18 cellular contexts compared by ENCODE assay signal in the genomic region with DNA sequence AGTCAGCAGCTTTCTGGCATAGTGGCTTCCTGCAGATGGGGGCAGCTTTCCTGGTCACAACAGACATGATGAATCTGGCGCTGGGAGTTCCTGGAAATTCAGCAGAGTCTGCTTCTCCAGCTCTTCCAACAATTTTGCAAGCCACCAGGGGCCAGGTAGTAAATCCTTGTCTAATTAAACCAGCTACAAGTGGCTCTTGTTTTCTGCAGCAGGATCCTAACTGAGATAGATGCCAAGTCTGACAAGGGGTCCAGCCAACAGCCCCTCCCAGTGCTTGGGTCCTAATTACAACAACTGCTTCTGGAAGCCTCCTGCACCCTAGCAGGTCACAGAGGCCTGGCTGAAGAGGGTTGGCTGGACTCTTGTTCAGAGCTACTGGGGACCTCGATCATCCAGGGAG. TPM values are rescaled to one million over a fixed set of nuclear protein-coding genes. Genes with fewer than 3 reads are reported as not detected.
DNase-seq lines count a peak whose midpoint lies in the region; ATAC-seq and TF ChIP-seq lines count a peak whose summit lies in the region.
"Had no signal": no experiment of that assay in that cellular context is flagged by ENCODE, and none has a peak within 500 bp of the region (broad histone marks: within the 10 kb centered on the region; RNA-seq: fewer than 3 reads in every experiment).

No MANE protein-coding gene starts in this region.

- in situ Hi-C loops in IMR-90 (cut with MboI; ENCODE audit: low sequenced_read_pairs) = no loop called here

- H3K4me2 ChIP-seq in IMR-90 (ENCODE audit: low read depth, low read length) = no peak overlapping the region
- no peak overlapping the region for H3K4me2 ChIP-seq in osteoblast (ENCODE audit: insufficient read depth, low read length)
- no peak overlapping the region for H3K4me2 ChIP-seq in smooth muscle cell

- no peak overlapping the region; the same call in 1 of the 2 replicates for H3K23ac ChIP-seq in IMR-90 (ENCODE audit: low read depth, low read length)

- H4K91ac ChIP-seq in IMR-90 (ENCODE audit: insufficient read depth, low read depth, low read length) = peak overlapping the region; percentile 48; the same call in 1 of the 2 replicates

- H3K4me1 Mint-ChIP-seq in T-helper 17 cell = peaks cover 13% of the 10 kb centered on the region
- H3K4me1 Mint-ChIP-seq: B cell had no signal

- ATAC-seq in IMR-90 (ENCODE audit: low read depth) (no peak), T-helper 17 cell (no peak), HG03565 (IDR thresholded peaks at IDR 0.05; ENCODE audit: unreplicated experiment) (no peak)
- ATAC-seq: CD8-positive, alpha-beta T cell; HepG2 had no signal

- dilution Hi-C loops in IMR-90 (cut with HindIII; ENCODE audit: low sequenced_read_pairs, unreplicated experiment) = no loop called here

- no peaks in the 10 kb centered on the region for H4K20me1 ChIP-seq in IMR-90 (ENCODE audit: insufficient read depth, low read length)
- no peaks in the 10 kb centered on the region for H4K20me1 ChIP-seq in osteoblast (ENCODE audit: insufficient read depth, low read length)
- H4K20me1 ChIP-seq in smooth muscle cell (ENCODE audit: low read depth) = no peaks in the 10 kb centered on the region

- no peak overlapping the region for H3K14ac ChIP-seq in IMR-90 (replicated peaks; ENCODE audit: low read depth, low read length)

- H3K79me2 ChIP-seq in osteoblast (ENCODE audit: insufficient read depth, low read length) (no peaks in the 10 kb centered on the region), smooth muscle cell (ENCODE audit: low read depth) (no peaks in the 10 kb centered on the region)

- no peak overlapping the region for H3K9ac ChIP-seq in IMR-90 (ENCODE audit: low read depth, low read length)
- no peak overlapping the region for H3K9ac ChIP-seq in smooth muscle cell (ENCODE audit: low read depth)

- TF ChIP-seq CTCF in IMR-90 (conservative IDR thresholded peaks at IDR 0.05; ENCODE audit: low read depth, low read length) (no peak), osteoblast (IDR thresholded peaks at IDR 0.05; ENCODE audit: extremely low read depth, low read depth, low read length) (no peak), smooth muscle cell (IDR thresholded peaks at IDR 0.05; ENCODE audit: borderline replicate concordance, insufficient read depth, poor library complexity, severe bottlenecking) (no peak)

- H3K4me3 Mint-ChIP-seq in T-helper 17 cell = no peak overlapping the region
- H3K4me3 Mint-ChIP-seq: B cell; CD8-positive, alpha-beta T cell had no signal

- TF ChIP-seq POLR2A in IMR-90 (IDR thresholded peaks at IDR 0.05; ENCODE audit: low read depth, low read length) = no peak

- peak overlapping the region; percentile 51 for H3K27ac Mint-ChIP-seq in T-helper 17 cell

- CTCF ChIA-PET in IMR-90 (lab: Yijun Ruan, JAX) = no interaction called here

- peaks cover 20% of the 10 kb centered on the region for H3K4me1 ChIP-seq in IMR-90 (ENCODE audit: control insufficient read depth, insufficient read depth, low read length)
- peaks cover 17% of the 10 kb centered on the region for H3K4me1 ChIP-seq in osteoblast (ENCODE audit: insufficient read depth, low read length)
- peaks cover 24% of the 10 kb centered on the region for H3K4me1 ChIP-seq in smooth muscle cell (ENCODE audit: low read depth)

- no peaks in the 10 kb centered on the region for H3F3A ChIP-seq in smooth muscle cell (ENCODE audit: low read depth)

- peaks cover 3 to 28% of the 10 kb centered on the region in 2 experiments; a peak in 3 of 4 replicates for H3K79me1 ChIP-seq in IMR-90 (ENCODE audit: low read depth in 1 of 2, low read length in 2 of 2)

- no peaks in the 10 kb centered on the region for H3K9me3 ChIP-seq in IMR-90 (ENCODE audit: control insufficient read depth, insufficient read depth, low read length)
- no peaks in the 10 kb centered on the region for H3K9me3 ChIP-seq in T-helper 17 cell (ENCODE audit: control insufficient read depth, low read length, poor library complexity, severe bottlenecking)
- H3K9me3 ChIP-seq in osteoblast (ENCODE audit: low read depth, low read length) = no peaks in the 10 kb centered on the region
- no peaks in the 10 kb centered on the region for H3K9me3 ChIP-seq in smooth muscle cell (replicated peaks; ENCODE audit: low read depth)
- H3K9me3 ChIP-seq: BLaER1 treated with 17β-estradiol and CSF1 and Interleukin-3, amounts not matched to agents 10 nM and 100 nM had no signal

- peaks cover 34% of the 10 kb centered on the region for H3K9me1 ChIP-seq in IMR-90 (ENCODE audit: insufficient read depth, low read length)

- POLR2A ChIA-PET in IMR-90 (lab: Charles Lee; ENCODE audit: unreplicated experiment) = no interaction called here

- H3K27me3 ChIP-seq in IMR-90 (ENCODE audit: control insufficient read depth, insufficient read depth, low read length) = no peaks in the 10 kb centered on the region
- H3K27me3 ChIP-seq in osteoblast (ENCODE audit: insufficient read depth, low read length) = no peaks in the 10 kb centered on the region
- no peaks in the 10 kb centered on the region for H3K27me3 ChIP-seq in smooth muscle cell (ENCODE audit: low read depth)
- H3K27me3 ChIP-seq: BLaER1 treated with 17β-estradiol and CSF1 and Interleukin-3, amounts not matched to agents 10 nM and 100 nM had no signal

- H3K56ac ChIP-seq in IMR-90 (ENCODE audit: extremely low read depth, insufficient read depth, low read length) = no peak overlapping the region

- TF ChIP-seq RAD21 in IMR-90 (IDR thresholded peaks at IDR 0.05; ENCODE audit: low read length) = no peak

- H2BK15ac ChIP-seq in IMR-90 (ENCODE audit: low read depth, low read length) = no peak overlapping the region

- peak overlapping the region; percentile 38 for H2BK120ac ChIP-seq in IMR-90 (ENCODE audit: low read depth, low read length)

- H2AK5ac ChIP-seq in IMR-90 (ENCODE audit: low read depth, low read length) = no peak overlapping the region

- intact Hi-C loops in IMR-90 (cut with micrococcal nuclease) = no loop called here

- H3K4me3 ChIP-seq in IMR-90 (ENCODE audit: insufficient read depth, low read depth, low read length) = no peak overlapping the region
- H3K4me3 ChIP-seq in osteoblast (ENCODE audit: insufficient read depth, low read length) = no peak overlapping the region
- H3K4me3 ChIP-seq in smooth muscle cell = no peak overlapping the region
- H3K4me3 ChIP-seq: BLaER1 treated with 17β-estradiol and CSF1 and Interleukin-3, amounts not matched to agents 10 nM and 100 nM had no signal

- no TSS peak for BruUV-seq in IMR-90 (replicated peaks; lab: Mats Ljungman, UMichigan)

- no peak overlapping the region for H3K18ac ChIP-seq in IMR-90 (ENCODE audit: low read depth, low read length)

- H2AK9ac ChIP-seq in IMR-90 (replicated peaks; ENCODE audit: low read depth, low read length, poor library complexity) = peak overlapping the region; percentile 25

- H3K36me3 ChIP-seq in IMR-90 (ENCODE audit: control insufficient read depth, insufficient read depth, low read length) (peaks cover 25% of the 10 kb centered on the region), osteoblast (ENCODE audit: insufficient read depth, low read length) (peaks cover 14% of the 10 kb centered on the region), smooth muscle cell (ENCODE audit: low read depth) (no peaks in the 10 kb centered on the region)

- no CpG with 5 or more reads among the region's 2 CpGs for WGBS in IMR-90 (ENCODE audit: extremely low coverage in 2 of 2, insufficient read length in 1 of 2), 2 experiments
- WGBS in smooth muscle cell (ENCODE audit: low lambda C conversion rate) = 93% methylated on average over 2 of the region's 2 CpGs

- peaks cover 3% of the 10 kb centered on the region for H3K36me3 Mint-ChIP-seq in T-helper 17 cell (ENCODE audit: low read depth)

- H4K5ac ChIP-seq in IMR-90 (ENCODE audit: low read depth, low read length) = no peak overlapping the region

- DNase-seq in IMR-90 (no peak), NCI-H446 treated with DMSO at 0.1 percent for 48 hours (lab: John Stamatoyannopoulos, UW) (peak; percentile 34), T-helper 17 cell (no peak), osteoblast (ENCODE audit: insufficient read length, low spot score, missing footprints) (peak; percentile 56), superior temporal gyrus (ENCODE audit: extremely low spot score) (no peak), smooth muscle cell (lab: John Stamatoyannopoulos, UW; ENCODE audit: unreplicated experiment) (no peak), AG08396 (ENCODE audit: low spot score) (no peak)
- DNase-seq: 8988T; Calu3; CD8-positive, alpha-beta T cell; DMS79 treated with DMSO at 0.1 percent for 48 hours; GF-D8; GOT3; H7 had no signal

- H3K4ac ChIP-seq in IMR-90 (ENCODE audit: low read depth, low read length) = peak overlapping the region; percentile 31

- no peaks in the 10 kb centered on the region for H3K27me3 Mint-ChIP-seq in T-helper 17 cell
- H3K27me3 Mint-ChIP-seq: B cell had no signal

- H4K8ac ChIP-seq in IMR-90 (ENCODE audit: low read depth in 2 of 2, low read length in 2 of 2) = no peak overlapping the region

- no peak overlapping the region for H3K27ac ChIP-seq in IMR-90 (ENCODE audit: insufficient read depth, low read length)
- no peak overlapping the region for H3K27ac ChIP-seq in osteoblast (ENCODE audit: low read depth, low read length)
- no peak overlapping the region for H3K27ac ChIP-seq in smooth muscle cell (ENCODE audit: low read depth)
- H3K27ac ChIP-seq: BLaER1 treated with 17β-estradiol and CSF1 and Interleukin-3, amounts not matched to agents 10 nM and 100 nM had no signal

- H2BK5ac ChIP-seq in IMR-90 (ENCODE audit: low read depth, low read length, poor library complexity, severe bottlenecking) = no peak overlapping the region

- H2AFZ ChIP-seq in IMR-90 (replicated peaks; ENCODE audit: low read length, poor library complexity) (no peak overlapping the region), osteoblast (ENCODE audit: low read length) (no peak overlapping the region), smooth muscle cell (ENCODE audit: low read depth) (no peak overlapping the region)

- H2BK20ac ChIP-seq in IMR-90 (ENCODE audit: low read depth, low read length) = peak overlapping the region; percentile 16; the same call in 1 of the 2 replicates

TF ChIP-seq in IMR-90, 13 proteins besides CTCF, POLR2A, EP300 and RAD21 (continues in another document):
- TF ChIP-seq, protein P1, sequence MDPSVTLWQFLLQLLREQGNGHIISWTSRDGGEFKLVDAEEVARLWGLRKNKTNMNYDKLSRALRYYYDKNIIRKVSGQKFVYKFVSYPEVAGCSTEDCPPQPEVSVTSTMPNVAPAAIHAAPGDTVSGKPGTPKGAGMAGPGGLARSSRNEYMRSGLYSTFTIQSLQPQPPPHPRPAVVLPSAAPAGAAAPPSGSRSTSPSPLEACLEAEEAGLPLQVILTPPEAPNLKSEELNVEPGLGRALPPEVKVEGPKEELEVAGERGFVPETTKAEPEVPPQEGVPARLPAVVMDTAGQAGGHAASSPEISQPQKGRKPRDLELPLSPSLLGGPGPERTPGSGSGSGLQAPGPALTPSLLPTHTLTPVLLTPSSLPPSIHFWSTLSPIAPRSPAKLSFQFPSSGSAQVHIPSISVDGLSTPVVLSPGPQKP (IDR thresholded peaks at IDR 0.05; ENCODE audit: borderline replicate concordance, low read depth, low read length) = no peak

RNA-seq across cellular contexts. Expression of a gene that starts 35.8 kb away (rescaled TPM):
- total RNA-seq in IMR-90 (2012; rRNA removed) (2.8 and 3.0 TPM in 2 replicates), T-helper 17 cell (10 to 100 TPM; 29.4 to 32.7 TPM), osteoblast (9.4 and 12.3 TPM in 2 replicates), smooth muscle cell (1.3 TPM in 2 replicates)
- polyA plus RNA-seq in IMR-90 (2012; rRNA removed) (11.1 and 12.8 TPM in 2 replicates), smooth muscle cell (3.6 and 3.9 TPM in 2 replicates)
- 4.8 and 18.3 TPM in 2 replicates for polyA plus RNA-seq in IMR-90 (2012; cell fraction: cytosol; rRNA removed)
- 25.0 and 36.8 TPM in 2 replicates for polyA plus RNA-seq in IMR-90 (2012; cell fraction: nucleus; rRNA removed; ENCODE audit: low replicate concordance)

Comparison
In these comparisons a context has a peak if more than half of its experiments do, and no peak if none do; other contexts are left out.
1. DNase-seq: peak in NCI-H446 treated with DMSO at 0.1 percent for 48 hours (single experiment) and osteoblast (single experiment); none in IMR-90 (single experiment), T-helper 17 cell (0 of 3), superior temporal gyrus (single experiment), smooth muscle cell (single experiment) and AG08396 (single experiment).